Comparison of ENCODE assay signal across 1 cellular context in genomic region chr12:110100315-110100970, GRCh38.
A peak's percentile ranks its signal among the peaks of the same experiment; 100 is the strongest.
TF ChIP-seq lines count a peak whose summit lies in the region.

No MANE protein-coding gene starts in this region.

TF ChIP-seq in K562, 482 proteins besides CTCF, POLR2A, EP300 and RAD21 (continued from another document):
- TF ChIP-seq, protein P1, sequence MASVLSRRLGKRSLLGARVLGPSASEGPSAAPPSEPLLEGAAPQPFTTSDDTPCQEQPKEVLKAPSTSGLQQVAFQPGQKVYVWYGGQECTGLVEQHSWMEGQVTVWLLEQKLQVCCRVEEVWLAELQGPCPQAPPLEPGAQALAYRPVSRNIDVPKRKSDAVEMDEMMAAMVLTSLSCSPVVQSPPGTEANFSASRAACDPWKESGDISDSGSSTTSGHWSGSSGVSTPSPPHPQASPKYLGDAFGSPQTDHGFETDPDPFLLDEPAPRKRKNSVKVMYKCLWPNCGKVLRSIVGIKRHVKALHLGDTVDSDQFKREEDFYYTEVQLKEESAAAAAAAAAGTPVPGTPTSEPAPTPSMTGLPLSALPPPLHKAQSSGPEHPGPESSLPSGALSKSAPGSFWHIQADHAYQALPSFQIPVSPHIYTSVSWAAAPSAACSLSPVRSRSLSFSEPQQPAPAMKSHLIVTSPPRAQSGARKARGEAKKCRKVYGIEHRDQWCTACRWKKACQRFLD (CRISPR knock-in tag; IDR thresholded peaks at IDR 0.05) = no peak
- TF ChIP-seq ZNF77 (CRISPR knock-in tag; IDR thresholded peaks at IDR 0.05) (no peak), ZEB2 (IDR thresholded peaks at IDR 0.05) (peak; percentile 37; the same call in 1 of the 2 replicates), SP1 (CRISPR knock-in tag; IDR thresholded peaks at IDR 0.05) (peak; percentile 53; the same call in 1 of the 2 replicates), ZNF3 (CRISPR knock-in tag; IDR thresholded peaks at IDR 0.05) (no peak), NRF1 (conservative IDR thresholded peaks at IDR 0.05 in 1 of 2, IDR thresholded peaks at IDR 0.05 in 1 of 2) (peak in 1 of 2 experiments; percentile 11; a peak in 1 of 4 replicates), ZNF253 (CRISPR knock-in tag; conservative IDR thresholded peaks at IDR 0.05) (no peak), NELFE (IDR thresholded peaks at IDR 0.05; ENCODE audit: insufficient read depth, insufficient read length) (no peak), CREB1 (IDR thresholded peaks at IDR 0.05) (no peak), CREB1 (CRISPR knock-in tag; IDR thresholded peaks at IDR 0.05) (no peak), JUND (IDR thresholded peaks at IDR 0.05; ENCODE audit: borderline replicate concordance, low read depth, low read length) (no peak), JUND (tag; IDR thresholded peaks at IDR 0.05; ENCODE audit: borderline replicate concordance, low read depth, low read length) (peak; percentile 63; the same call in 2 of the 3 replicates), IRF1 (CRISPR knock-in tag; IDR thresholded peaks at IDR 0.05; ENCODE audit: borderline replicate concordance) (no peak), ZNF184 (CRISPR knock-in tag; IDR thresholded peaks at IDR 0.05) (no peak), FOXK1 (CRISPR knock-in tag; IDR thresholded peaks at IDR 0.05; ENCODE audit: borderline replicate concordance) (no peak), CREB3L1 (IDR thresholded peaks at IDR 0.05; ENCODE audit: borderline replicate concordance, low read depth) (0 out of 2 replicates have a peak, but pooled peaks have one; percentile 20), BRD4 (IDR thresholded peaks at IDR 0.05) (no peak)
- TF ChIP-seq, protein P2, sequence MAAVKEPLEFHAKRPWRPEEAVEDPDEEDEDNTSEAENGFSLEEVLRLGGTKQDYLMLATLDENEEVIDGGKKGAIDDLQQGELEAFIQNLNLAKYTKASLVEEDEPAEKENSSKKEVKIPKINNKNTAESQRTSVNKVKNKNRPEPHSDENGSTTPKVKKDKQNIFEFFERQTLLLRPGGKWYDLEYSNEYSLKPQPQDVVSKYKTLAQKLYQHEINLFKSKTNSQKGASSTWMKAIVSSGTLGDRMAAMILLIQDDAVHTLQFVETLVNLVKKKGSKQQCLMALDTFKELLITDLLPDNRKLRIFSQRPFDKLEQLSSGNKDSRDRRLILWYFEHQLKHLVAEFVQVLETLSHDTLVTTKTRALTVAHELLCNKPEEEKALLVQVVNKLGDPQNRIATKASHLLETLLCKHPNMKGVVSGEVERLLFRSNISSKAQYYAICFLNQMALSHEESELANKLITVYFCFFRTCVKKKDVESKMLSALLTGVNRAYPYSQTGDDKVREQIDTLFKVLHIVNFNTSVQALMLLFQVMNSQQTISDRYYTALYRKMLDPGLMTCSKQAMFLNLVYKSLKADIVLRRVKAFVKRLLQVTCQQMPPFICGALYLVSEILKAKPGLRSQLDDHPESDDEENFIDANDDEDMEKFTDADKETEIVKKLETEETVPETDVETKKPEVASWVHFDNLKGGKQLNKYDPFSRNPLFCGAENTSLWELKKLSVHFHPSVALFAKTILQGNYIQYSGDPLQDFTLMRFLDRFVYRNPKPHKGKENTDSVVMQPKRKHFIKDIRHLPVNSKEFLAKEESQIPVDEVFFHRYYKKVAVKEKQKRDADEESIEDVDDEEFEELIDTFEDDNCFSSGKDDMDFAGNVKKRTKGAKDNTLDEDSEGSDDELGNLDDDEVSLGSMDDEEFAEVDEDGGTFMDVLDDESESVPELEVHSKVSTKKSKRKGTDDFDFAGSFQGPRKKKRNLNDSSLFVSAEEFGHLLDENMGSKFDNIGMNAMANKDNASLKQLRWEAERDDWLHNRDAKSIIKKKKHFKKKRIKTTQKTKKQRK (IDR thresholded peaks at IDR 0.05; ENCODE audit: borderline replicate concordance, low read depth, low read length) = no peak
